ENCODE assay signal across 9 cellular contexts in genomic region chr9:37953775-37954437, GRCh38. TPM values are rescaled to one million over a fixed set of nuclear protein-coding genes. Genes with fewer than 3 reads are reported as not detected.
DNase-seq lines count a peak whose midpoint lies in the region; ATAC-seq, FAIRE-seq and TF ChIP-seq lines count a peak whose summit lies in the region.
"Had no signal": no experiment of that assay in that cellular context is flagged by ENCODE, and none has a peak within 500 bp of the region (broad histone marks: within the 10 kb centered on the region; RNA-seq: fewer than 3 reads in every experiment).

No MANE protein-coding gene starts in this region.

- peaks cover 30% of the 10 kb centered on the region for H3K4me1 Mint-ChIP-seq in stimulated activated naive CD8-positive, alpha-beta T cell treated with anti-CD3 and anti-CD28 coated beads, Interleukin-15, Interleukin-2, amounts not matched to agents 100 ng/mL and 50 ng/mL, for 24 hours (ENCODE audit: low read depth)
- H3K4me1 Mint-ChIP-seq: naive thymus-derived CD8-positive, alpha-beta T cell had no signal

- no peaks in the 10 kb centered on the region for H3K27me3 ChIP-seq in keratinocyte (ENCODE audit: control insufficient read depth, extremely low read depth, insufficient read depth, low read length)

- H3K36me3 Mint-ChIP-seq in stimulated activated naive CD8-positive, alpha-beta T cell treated with anti-CD3 and anti-CD28 coated beads, Interleukin-15, Interleukin-2, amounts not matched to agents 100 ng/mL and 50 ng/mL, for 24 hours (ENCODE audit: low read depth), result no peaks in the 10 kb centered on the region
- H3K36me3 Mint-ChIP-seq: naive thymus-derived CD8-positive, alpha-beta T cell had no signal

- H3K27ac ChIP-seq in keratinocyte (ENCODE audit: control insufficient read depth, insufficient read depth, low read length), result peak overlapping the region; percentile 95

- peak overlapping the region in 2 of 3 experiments; percentile 23 to 34 for H3K4me3 ChIP-seq in keratinocyte (ENCODE audit: control insufficient read depth in 2 of 3, extremely low read depth in 1 of 3, insufficient read depth in 2 of 3, low read depth in 1 of 3, low read length in 3 of 3)

- H3K9me3 Mint-ChIP-seq in stimulated activated naive CD8-positive, alpha-beta T cell treated with anti-CD3 and anti-CD28 coated beads, Interleukin-15, Interleukin-2, amounts not matched to agents 100 ng/mL and 50 ng/mL, for 24 hours, result no peaks in the 10 kb centered on the region
- H3K9me3 Mint-ChIP-seq: naive thymus-derived CD8-positive, alpha-beta T cell had no signal

- FAIRE-seq in keratinocyte (lab: Jason Lieb, UNC) (peak; percentile 84), D721Med (lab: Jason Lieb, UNC) (no peak)

- peak overlapping the region; percentile 68 for H3K9ac ChIP-seq in keratinocyte (ENCODE audit: control insufficient read depth, extremely low read depth, insufficient read depth, low read length)

- H3K4me3 Mint-ChIP-seq in stimulated activated naive CD8-positive, alpha-beta T cell treated with anti-CD3 and anti-CD28 coated beads, Interleukin-15, Interleukin-2, amounts not matched to agents 100 ng/mL and 50 ng/mL, for 24 hours, result peak overlapping the region; percentile 58
- H3K4me3 Mint-ChIP-seq: naive thymus-derived CD8-positive, alpha-beta T cell had no signal

- H3K4me2 ChIP-seq in keratinocyte (ENCODE audit: control insufficient read depth, extremely low read depth, insufficient read depth, low read depth, low read length), result peak overlapping the region; percentile 86

- no peaks in the 10 kb centered on the region for H3K27me3 Mint-ChIP-seq in stimulated activated naive CD8-positive, alpha-beta T cell treated with anti-CD3 and anti-CD28 coated beads, Interleukin-15, Interleukin-2, amounts not matched to agents 100 ng/mL and 50 ng/mL, for 24 hours
- H3K27me3 Mint-ChIP-seq: naive thymus-derived CD8-positive, alpha-beta T cell had no signal

- TF ChIP-seq CTCF in keratinocyte (optimal IDR thresholded peaks at IDR 0.05 in 1 of 3, IDR thresholded peaks at IDR 0.05 in 1 of 3, conservative IDR thresholded peaks at IDR 0.05 in 1 of 3; ENCODE audit: extremely low read depth in 1 of 3, insufficient read depth in 2 of 3, low read length in 3 of 3) (no peak), D721Med (IDR thresholded peaks at IDR 0.05; ENCODE audit: insufficient read depth, missing control alignments) (no peak)

- no peaks in the 10 kb centered on the region for H3K9me3 ChIP-seq in keratinocyte (ENCODE audit: control insufficient read depth, low read depth, low read length)

- peaks cover 6% of the 10 kb centered on the region for H4K20me1 ChIP-seq in keratinocyte (ENCODE audit: control insufficient read depth, extremely low read depth, insufficient read depth, low read length)

- dilution Hi-C loops in keratinocyte (cut with MboI; ENCODE audit: extremely low pct_ligation_motif_present, low sequenced_read_pairs), result no loop called here

- peaks cover 5% of the 10 kb centered on the region for H3K79me2 ChIP-seq in keratinocyte (ENCODE audit: control insufficient read depth, insufficient read depth, low read length)

- peak overlapping the region; percentile 91 for H3K27ac Mint-ChIP-seq in stimulated activated naive CD8-positive, alpha-beta T cell treated with anti-CD3 and anti-CD28 coated beads, Interleukin-15, Interleukin-2, amounts not matched to agents 100 ng/mL and 50 ng/mL, for 24 hours

- no peak overlapping the region for H2AFZ ChIP-seq in keratinocyte (ENCODE audit: control insufficient read depth, low read length)

- peak; percentile 9 for DNase-seq in COLO668 (lab: John Stamatoyannopoulos, UW; ENCODE audit: unreplicated experiment)
- DNase-seq in activated CD8-positive, alpha-beta memory T cell treated with anti-CD3 and anti-CD28 coated beads, Interleukin-2, amount 50 U/mL, for 48 hours, result peak; percentile 69
- no peak for DNase-seq in keratinocyte (ENCODE audit: low read depth, low spot score)
- DNase-seq in putamen (ENCODE audit: low spot score), result no peak
- no peak for DNase-seq in D721Med (ENCODE audit: insufficient read length, low spot score)

- peaks cover 19 to 25% of the 10 kb centered on the region in 2 experiments for H3K36me3 ChIP-seq in keratinocyte (ENCODE audit: control insufficient read depth in 2 of 2, extremely low read depth in 1 of 2, insufficient read depth in 2 of 2, low read length in 2 of 2)

- H3K9me1 ChIP-seq in keratinocyte (ENCODE audit: control insufficient read depth, extremely low read depth, insufficient read depth, low read length), result peaks cover 5% of the 10 kb centered on the region

- peaks cover 34% of the 10 kb centered on the region for H3K4me1 ChIP-seq in keratinocyte (ENCODE audit: control insufficient read depth, extremely low read depth, insufficient read depth, low read length)

- ATAC-seq in GM19438 (IDR thresholded peaks at IDR 0.05; ENCODE audit: low read depth, unreplicated experiment) (peak; percentile 66), HG03432 (IDR thresholded peaks at IDR 0.05; ENCODE audit: unreplicated experiment) (peak; percentile 85)
- ATAC-seq: naive thymus-derived CD8-positive, alpha-beta T cell had no signal

RNA-seq across cellular contexts. Expression of gene SLC25A51, which starts 50.0 kb away (rescaled TPM):
- polyA plus RNA-seq in keratinocyte, result 19.5 to 31.8 TPM (median 22.2 TPM) in 3 replicates
- 2.2 TPM for polyA plus RNA-seq in keratinocyte (2011; ENCODE audit: low read depth)
- polyA plus RNA-seq in keratinocyte (2011; cell fraction: cytosol; rRNA removed), result 15.5 and 23.1 TPM in 2 replicates
- polyA plus RNA-seq in keratinocyte (2011; cell fraction: nucleus; rRNA removed), result 22.0 and 22.4 TPM in 2 replicates
- 10.5 and 15.1 TPM in 2 replicates for polyA plus RNA-seq in keratinocyte (2012; ENCODE audit: low replicate concordance)
- polyA minus RNA-seq in keratinocyte, result 39.0 to 66.1 TPM (median 46.3 TPM) in 3 replicates
- 34.7 TPM for polyA minus RNA-seq in keratinocyte (2011; cell fraction: cytosol; rRNA and poly(A)+ RNA removed)
- 20.3 and 47.3 TPM in 2 replicates for polyA minus RNA-seq in keratinocyte (2011; cell fraction: nucleus; rRNA and poly(A)+ RNA removed)

Comparison
In these comparisons a context has a peak if more than half of its experiments do, and no peak if none do; other contexts are left out.
1. DNase-seq: peak in COLO668 (single experiment) and activated CD8-positive, alpha-beta memory T cell treated with anti-CD3 and anti-CD28 coated beads, Interleukin-2, amount 50 U/mL, for 48 hours (single experiment); none in keratinocyte (single experiment), putamen (single experiment) and D721Med (single experiment).